In the genomic region with DNA sequence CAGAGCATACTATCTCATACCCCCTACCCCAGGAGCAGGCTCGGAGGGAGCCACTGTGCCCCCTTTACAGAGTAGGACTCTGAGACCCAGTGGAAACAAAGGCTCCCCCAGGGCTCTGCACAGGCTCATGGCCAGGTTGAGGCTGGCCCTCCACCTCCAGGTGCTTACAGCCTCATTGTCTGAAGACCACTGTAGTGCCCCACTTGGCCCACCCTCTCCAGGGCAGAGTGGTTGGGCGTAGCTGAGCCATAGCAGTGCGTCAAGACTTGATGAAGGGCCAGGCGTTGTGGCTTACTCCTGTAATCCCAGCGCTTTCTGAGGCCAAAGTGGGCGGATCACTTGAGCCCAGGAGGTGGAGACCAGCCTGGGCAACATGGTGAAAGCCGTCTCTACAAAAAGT, we compare ENCODE assay signal across 10 cellular contexts. TPM values are rescaled to one million over a fixed set of nuclear protein-coding genes. Genes with fewer than 3 reads are reported as not detected.
DNase-seq lines count a peak whose midpoint lies in the region; TF ChIP-seq lines count a peak whose summit lies in the region.
"Had no signal": no experiment of that assay in that cellular context is flagged by ENCODE, and none has a peak within 500 bp of the region (broad histone marks: within the 10 kb centered on the region; RNA-seq: fewer than 3 reads in every experiment).

No MANE protein-coding gene starts in this region.

- no peak for DNase-seq in OCI-LY7 (ENCODE audit: low spot score)
- no peak for DNase-seq in epithelial cell of prostate (ENCODE audit: low read depth, low spot score)
- no peak for DNase-seq in GF-D8 (lab: John Stamatoyannopoulos, UW)
- no peak for DNase-seq in H4 (ENCODE audit: low spot score)
- DNase-seq in central memory CD4-positive, alpha-beta T cell = no peak
- no peak for DNase-seq in GM19240 (ENCODE audit: insufficient read length, low spot score)
- DNase-seq: amniotic stem cell, islet precursor cell had no signal

- H2AFZ ChIP-seq in OCI-LY7 (ENCODE audit: low read length) (no peak overlapping the region), neural cell (ENCODE audit: low read depth, low read length) (no peak overlapping the region)

- TF ChIP-seq RAD21 in neural cell (conservative IDR thresholded peaks at IDR 0.05) = no peak

- no TSS peak for BruUV-seq in OCI-LY7 (replicated peaks; lab: Mats Ljungman, UMichigan)

- H3K27me3 ChIP-seq in BLaER1 (no peaks in the 10 kb centered on the region), neural cell (ENCODE audit: insufficient read depth, low read depth, low read length) (no peaks in the 10 kb centered on the region)

- peaks cover 14% of the 10 kb centered on the region for H3K9me3 ChIP-seq in BLaER1
- peaks cover 20% of the 10 kb centered on the region for H3K9me3 ChIP-seq in OCI-LY7 (ENCODE audit: low read length)
- no peaks in the 10 kb centered on the region for H3K9me3 ChIP-seq in neural cell (ENCODE audit: low read length)

- peaks cover 63% of the 10 kb centered on the region for H3K4me1 ChIP-seq in BLaER1
- H3K4me1 ChIP-seq in OCI-LY7 (ENCODE audit: insufficient read depth, low read length, poor library complexity, severe bottlenecking) = peaks cover 47% of the 10 kb centered on the region

- H3K79me2 ChIP-seq in OCI-LY7 (ENCODE audit: insufficient read depth, low read depth, low read length) = peaks cover 16% of the 10 kb centered on the region; the same call in 1 of the 2 replicates
- peaks cover 6% of the 10 kb centered on the region for H3K79me2 ChIP-seq in neural cell (replicated peaks; ENCODE audit: insufficient read depth, low read length)

- CTCF ChIA-PET in OCI-LY7 (lab: Charles Lee; ENCODE audit: unreplicated experiment) = interaction anchor here (0.6 kb wide), 1 partner anchor 89 kb away, joined by 3 read pairs; no protein-coding TSS in a partner anchor

- intact Hi-C loops in OCI-LY7 (cut with micrococcal nuclease; ENCODE audit: unreplicated experiment) = no loop called here

- H3K4me2 ChIP-seq in BLaER1 = peak overlapping the region; percentile 95
- peak overlapping the region; percentile 84; the same call in 1 of the 2 replicates for H3K4me2 ChIP-seq in OCI-LY7 (ENCODE audit: low read length)
- H3K4me2 ChIP-seq in neural cell (ENCODE audit: low read length) = no peak overlapping the region

- no peaks in the 10 kb centered on the region for H3K9me2 ChIP-seq in OCI-LY7 (ENCODE audit: insufficient read depth, low read length)
- H3K9me2 ChIP-seq in neural cell (ENCODE audit: insufficient read depth, low read length) = no peaks in the 10 kb centered on the region

- H3K36me3 ChIP-seq in BLaER1 (peaks cover 73% of the 10 kb centered on the region), OCI-LY7 (ENCODE audit: insufficient read depth, low read length) (peaks cover 83% of the 10 kb centered on the region), neural cell (ENCODE audit: insufficient read depth, low read length) (no peaks in the 10 kb centered on the region)

- POLR2A ChIA-PET in OCI-LY7 (lab: Charles Lee) = interaction anchor here (1.0 kb wide), 1 partner anchor 28 kb away, joined by 3 read pairs; no protein-coding TSS in a partner anchor

- H3K4me3 ChIP-seq in BLaER1 (peak overlapping the region; percentile 81), OCI-LY7 (ENCODE audit: low read depth, low read length, poor library complexity, severe bottlenecking) (peak overlapping the region; percentile 96), neural cell (ENCODE audit: low read length) (peak overlapping the region; percentile 75)

- H3F3A ChIP-seq in neural cell (ENCODE audit: insufficient read depth, low read length, poor library complexity, severe bottlenecking) = peaks cover 7% of the 10 kb centered on the region

- peaks cover 27% of the 10 kb centered on the region; the same call in 1 of the 2 replicates for H4K20me1 ChIP-seq in BLaER1
- no peaks in the 10 kb centered on the region for H4K20me1 ChIP-seq in OCI-LY7 (ENCODE audit: insufficient read depth, low read length)
- H4K20me1 ChIP-seq in neural cell (ENCODE audit: insufficient read depth) = no peaks in the 10 kb centered on the region

- H3K27ac ChIP-seq in BLaER1 (peak overlapping the region; percentile 100), OCI-LY7 (ENCODE audit: low read depth, low read length, poor library complexity, severe bottlenecking) (no peak overlapping the region), epithelial cell of prostate (peak overlapping the region; percentile 91), neural cell (ENCODE audit: low read length) (no peak overlapping the region)

- TF ChIP-seq CTCF in OCI-LY7 (conservative IDR thresholded peaks at IDR 0.05; ENCODE audit: low read length) (no peak), neural cell (IDR thresholded peaks at IDR 0.05; ENCODE audit: poor library complexity, severe bottlenecking) (no peak)

- H3K9ac ChIP-seq in BLaER1 = peak overlapping the region; percentile 100
- H3K9ac ChIP-seq in neural cell (ENCODE audit: low read length) = no peak overlapping the region

- no peak for TF ChIP-seq EP300 in neural cell (conservative IDR thresholded peaks at IDR 0.05; ENCODE audit: poor library complexity, severe bottlenecking)

TF ChIP-seq in neural cell, 6 proteins besides CTCF, POLR2A, EP300 and RAD21:
- TF ChIP-seq TAF1 (IDR thresholded peaks at IDR 0.05; ENCODE audit: low read depth) = no peak
- TF ChIP-seq REST (IDR thresholded peaks at IDR 0.05; ENCODE audit: borderline replicate concordance) = no peak
- no peak for TF ChIP-seq EZH2 (IDR thresholded peaks at IDR 0.05; ENCODE audit: borderline replicate concordance, insufficient read depth, low read length, poor library complexity, severe bottlenecking)
- TF ChIP-seq SMC3 (conservative IDR thresholded peaks at IDR 0.05; ENCODE audit: poor library complexity) = no peak
- TF ChIP-seq MXI1 (conservative IDR thresholded peaks at IDR 0.05; ENCODE audit: poor library complexity, severe bottlenecking) = no peak
- TF ChIP-seq POLR2AphosphoS5 (IDR thresholded peaks at IDR 0.05) = no peak

RNA-seq across cellular contexts. Expression of gene ANKRD13D, which starts 1.7 kb away (rescaled TPM):
- 101 and 136 TPM in 2 replicates for total RNA-seq in OCI-LY7 (2014; rRNA removed; shearing (Covaris generic))
- 119 and 136 TPM in 2 replicates for total RNA-seq in OCI-LY7 (2022)
- polyA plus RNA-seq in neural cell = 93.5 and 111 TPM in 2 replicates
- polyA minus RNA-seq in neural cell = 48.3 and 59.2 TPM in 2 replicates
- 5.6 and 6.1 TPM in 2 replicates for total RNA-seq in H4 (2014; rRNA removed; shearing (Covaris generic))

RNA-seq across cellular contexts. Expression of gene SSH3, which starts 12.5 kb away (rescaled TPM):
- 8.4 and 9.2 TPM in 2 replicates for total RNA-seq in OCI-LY7 (2014; rRNA removed; shearing (Covaris generic))
- total RNA-seq in OCI-LY7 (2022) = 18.5 and 22.0 TPM in 2 replicates
- 0.89 and 1.4 TPM in 2 replicates for polyA plus RNA-seq in neural cell
- polyA minus RNA-seq in neural cell = 3.4 TPM in 1 of 2 replicates, not detected in the other
- total RNA-seq in H4 (2014; rRNA removed; shearing (Covaris generic)) = 6.5 and 8.5 TPM in 2 replicates

RNA-seq across cellular contexts. Expression of gene GRK2, which starts 24.5 kb away (rescaled TPM):
- total RNA-seq in OCI-LY7 (2014; rRNA removed; shearing (Covaris generic)) = 379 and 397 TPM in 2 replicates
- total RNA-seq in OCI-LY7 (2022) = 280 and 373 TPM in 2 replicates
- polyA plus RNA-seq in neural cell = 47.3 and 59.1 TPM in 2 replicates
- polyA minus RNA-seq in neural cell = 60.9 and 68.9 TPM in 2 replicates
- 15.2 and 16.3 TPM in 2 replicates for total RNA-seq in H4 (2014; rRNA removed; shearing (Covaris generic))

Comparison
In these comparisons a context has a peak if more than half of its experiments do, and no peak if none do; other contexts are left out.
1. H3K27ac ChIP-seq: peak in BLaER1 (single experiment) and epithelial cell of prostate (single experiment); none in OCI-LY7 (single experiment) and neural cell (single experiment).
2. RNA of gene ANKRD13D, which starts 1.7 kb away (total RNA-seq): 101 to 136 TPM in OCI-LY7; 5.6 to 6.1 TPM in H4; every median in the first group is over 10 times any median in the second.
3. RNA of gene GRK2, which starts 24.5 kb away (total RNA-seq): 280 to 397 TPM in OCI-LY7; 15.2 to 16.3 TPM in H4; every median in the first group is over 10 times any median in the second.
4. Peak in every context shown above with its lines, with median percentiles within 50 percentile points of each other: H3K4me3 ChIP-seq.